ENCODE assay signal across 8 cellular contexts in the genomic region with DNA sequence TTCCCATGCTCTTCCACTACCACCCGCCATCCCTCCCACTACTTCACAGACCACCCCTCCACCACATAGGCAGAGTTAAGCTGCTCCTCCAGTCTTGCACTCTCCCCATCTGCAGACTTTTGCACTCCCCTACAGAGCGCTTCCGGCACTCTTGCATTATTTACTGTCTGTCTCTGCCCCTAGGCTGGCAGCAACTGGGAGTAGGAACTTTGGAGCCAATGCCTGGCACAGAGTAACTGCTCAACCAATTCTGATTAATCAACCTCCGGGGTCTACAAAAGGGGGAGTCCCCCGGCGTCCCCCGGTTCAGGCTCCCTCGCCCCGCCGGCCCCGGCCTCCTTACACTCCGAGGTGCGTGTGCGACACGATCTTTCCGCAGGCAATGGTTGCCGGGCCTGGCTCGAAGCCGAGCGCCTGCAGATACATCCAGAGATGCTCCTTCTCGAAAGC. TPM values are rescaled to one million over a fixed set of nuclear protein-coding genes. Genes with fewer than 3 reads are reported as not detected.
DNase-seq lines count a peak whose midpoint lies in the region; TF ChIP-seq lines count a peak whose summit lies in the region.

No MANE protein-coding gene starts in this region.

- no peaks in the 10 kb centered on the region for H3K27me3 ChIP-seq in H7 (ENCODE audit: control insufficient read depth, insufficient read depth, low read length)
- H3K27me3 ChIP-seq in MG63: no peaks in the 10 kb centered on the region
- H3K27me3 ChIP-seq in effector memory CD4-positive, alpha-beta T cell (replicated peaks; ENCODE audit: control insufficient read depth, insufficient read depth, low read length, poor library complexity, severe bottlenecking): no peaks in the 10 kb centered on the region
- H3K27me3 ChIP-seq in mononuclear cell (ENCODE audit: insufficient read depth, low read length): no peaks in the 10 kb centered on the region
- no peaks in the 10 kb centered on the region for H3K27me3 ChIP-seq in thyroid gland

- H3K9me3 ChIP-seq in MG63 (no peaks in the 10 kb centered on the region), mononuclear cell (ENCODE audit: low read depth, low read length) (no peaks in the 10 kb centered on the region), thyroid gland (no peaks in the 10 kb centered on the region)
- H3K9me3 ChIP-seq in effector memory CD4-positive, alpha-beta T cell (ENCODE audit: control insufficient read depth, low read length): no peaks in the 10 kb centered on the region

- TF ChIP-seq CTCF in GM12864 (IDR thresholded peaks at IDR 0.05; ENCODE audit: low read depth, low read length, missing control alignments) (no peak), thyroid gland (IDR thresholded peaks at IDR 0.05) (no peak)

- intact Hi-C loops in activated CD4-positive, alpha-beta T cell treated with anti-CD3 and anti-CD28 coated beads, Interleukin-2, amount 10 ng/mL, durations not matched to agents 24 days and 14 days (cut with micrococcal nuclease): loop anchor here (1.0 to 2.0 kb wide), 7 partner anchors 25 to 355 kb away; a partner anchor contains a TSS
- intact Hi-C loops in thyroid gland (cut with DNase I): loop anchor here (10.0 kb wide), 1 partner anchor 73 kb away; no protein-coding TSS in a partner anchor

- no peak for DNase-seq in GM12864 (ENCODE audit: low read depth)
- peak; percentile 67 for DNase-seq in H7
- DNase-seq in MG63: peak; percentile 53
- DNase-seq in activated CD4-positive, alpha-beta T cell treated with anti-CD3 and anti-CD28 coated beads, Interleukin-2, amount 10 ng/mL, durations not matched to agents 24 days and 14 days: peak; percentile 83
- peak in 2 of 3 donors; percentile 2 to 17 for DNase-seq in effector memory CD4-positive, alpha-beta T cell
- peak in 1 of 2 donors; percentile 31 for DNase-seq in thyroid gland
- no peak for DNase-seq in hippocampal formation (lab: John Stamatoyannopoulos, UW)

- WGBS in thyroid gland, 2 donors: 0 to 4% methylated on average over 6 to 9 of the region's 21 CpGs

- H3K9me3 Mint-ChIP-seq in activated CD4-positive, alpha-beta T cell treated with anti-CD3 and anti-CD28 coated beads, Interleukin-2, amount 10 ng/mL, durations not matched to agents 24 days and 14 days: no peaks in the 10 kb centered on the region

- no peaks in the 10 kb centered on the region for H3K27me3 Mint-ChIP-seq in activated CD4-positive, alpha-beta T cell treated with anti-CD3 and anti-CD28 coated beads, Interleukin-2, amount 10 ng/mL, durations not matched to agents 24 days and 14 days

- H3K4me1 ChIP-seq in effector memory CD4-positive, alpha-beta T cell (ENCODE audit: control insufficient read depth, insufficient read depth, low read length, poor library complexity, severe bottlenecking): peaks cover 5% of the 10 kb centered on the region
- H3K4me1 ChIP-seq in mononuclear cell (ENCODE audit: insufficient read depth, low read length): peaks cover 25% of the 10 kb centered on the region
- H3K4me1 ChIP-seq in thyroid gland: peaks cover 8 to 9% of the 10 kb centered on the region in 2 donors

- TF ChIP-seq POLR2A in thyroid gland (IDR thresholded peaks at IDR 0.05): no peak

- peak overlapping the region; percentile 87 for H3K4me3 Mint-ChIP-seq in activated CD4-positive, alpha-beta T cell treated with anti-CD3 and anti-CD28 coated beads, Interleukin-2, amount 10 ng/mL, durations not matched to agents 24 days and 14 days

- peak overlapping the region; percentile 93 for H3K27ac Mint-ChIP-seq in activated CD4-positive, alpha-beta T cell treated with anti-CD3 and anti-CD28 coated beads, Interleukin-2, amount 10 ng/mL, durations not matched to agents 24 days and 14 days

- peaks cover 24% of the 10 kb centered on the region for H3K4me1 Mint-ChIP-seq in activated CD4-positive, alpha-beta T cell treated with anti-CD3 and anti-CD28 coated beads, Interleukin-2, amount 10 ng/mL, durations not matched to agents 24 days and 14 days

- H3K4me3 ChIP-seq in GM12864 (ENCODE audit: low read depth, low read length) (peak overlapping the region; percentile 76), H7 (ENCODE audit: insufficient read depth, low read depth, low read length) (peak overlapping the region; percentile 83), MG63 (peak overlapping the region; percentile 67), mononuclear cell (ENCODE audit: low read length) (peak overlapping the region; percentile 70), thyroid gland (replicated peaks in 1 of 3) (peak overlapping the region; percentile 45 to 74 (median 57))
- peak overlapping the region; percentile 71 for H3K4me3 ChIP-seq in effector memory CD4-positive, alpha-beta T cell (ENCODE audit: insufficient read depth, low read depth, low read length, poor library complexity, severe bottlenecking)

- H3K36me3 Mint-ChIP-seq in activated CD4-positive, alpha-beta T cell treated with anti-CD3 and anti-CD28 coated beads, Interleukin-2, amount 10 ng/mL, durations not matched to agents 24 days and 14 days (ENCODE audit: low read depth): peaks cover 22% of the 10 kb centered on the region

- H3K36me3 ChIP-seq in H7 (replicated peaks; ENCODE audit: control insufficient read depth, insufficient read depth, low read length) (peaks cover 3% of the 10 kb centered on the region), MG63 (peaks cover 34% of the 10 kb centered on the region), thyroid gland (no peaks in the 10 kb centered on the region)
- H3K36me3 ChIP-seq in effector memory CD4-positive, alpha-beta T cell (ENCODE audit: control insufficient read depth, insufficient read depth, low read length): no peaks in the 10 kb centered on the region

- peak overlapping the region; percentile 74 for H3K27ac ChIP-seq in effector memory CD4-positive, alpha-beta T cell (ENCODE audit: insufficient read depth, low read length, poor library complexity, severe bottlenecking)
- H3K27ac ChIP-seq in thyroid gland: peak overlapping the region in 2 of 3 donors; percentile 74 to 95

RNA-seq across cellular contexts. Expression of a gene that starts 0.5 kb away (rescaled TPM):
- 36.1 and 56.1 TPM in 2 replicates for total RNA-seq in H7 (2014; rRNA removed; shearing (Covaris generic))
- total RNA-seq in MG63 (2014; rRNA removed; shearing (Covaris generic); ENCODE audit: low replicate concordance): 22.9 and 41.9 TPM in 2 replicates
- 32.2 and 34.3 TPM in 2 replicates for total RNA-seq in activated CD4-positive, alpha-beta T cell treated with anti-CD3 and anti-CD28 coated beads, Interleukin-2, amount 10 ng/mL, durations not matched to agents 24 days and 14 days
- total RNA-seq in mononuclear cell (23.5 TPM), thyroid gland (1 to 10 TPM; 5.9 to 8.5 (median 7.9) TPM)

RNA-seq across cellular contexts. Expression of a gene that starts 25.1 kb away (rescaled TPM):
- total RNA-seq in H7 (2014; rRNA removed; shearing (Covaris generic)): 83.5 and 95.0 TPM in 2 replicates
- total RNA-seq in MG63 (2014; rRNA removed; shearing (Covaris generic); ENCODE audit: low replicate concordance): 153 and 228 TPM in 2 replicates
- 56.0 and 59.0 TPM in 2 replicates for total RNA-seq in activated CD4-positive, alpha-beta T cell treated with anti-CD3 and anti-CD28 coated beads, Interleukin-2, amount 10 ng/mL, durations not matched to agents 24 days and 14 days
- total RNA-seq in mononuclear cell (91.4 TPM), thyroid gland (100 to 1,000 TPM in 1 of 4 donors, 10 to 100 TPM in 3; 25.1 to 148 (median 59.3) TPM)

RNA-seq across cellular contexts. Expression of a gene that starts 53.0 kb away (rescaled TPM):
- total RNA-seq in H7 (2014; rRNA removed; shearing (Covaris generic)): 23.8 and 28.2 TPM in 2 replicates
- total RNA-seq in MG63 (2014; rRNA removed; shearing (Covaris generic); ENCODE audit: low replicate concordance): 253 and 254 TPM in 2 replicates
- 54.1 and 54.3 TPM in 2 replicates for total RNA-seq in activated CD4-positive, alpha-beta T cell treated with anti-CD3 and anti-CD28 coated beads, Interleukin-2, amount 10 ng/mL, durations not matched to agents 24 days and 14 days
- total RNA-seq in mononuclear cell (24.2 TPM), thyroid gland (10 to 100 TPM; 59.8 to 69.2 (median 61.1) TPM)

Comparison
In these comparisons a context has a peak if more than half of its experiments do, and no peak if none do; other contexts are left out.
1. DNase-seq: peak in H7 (single experiment), MG63 (single experiment), activated CD4-positive, alpha-beta T cell treated with anti-CD3 and anti-CD28 coated beads, Interleukin-2, amount 10 ng/mL, durations not matched to agents 24 days and 14 days (single experiment) and effector memory CD4-positive, alpha-beta T cell (2 of 3); none in GM12864 (single experiment) and hippocampal formation (0 of 2).
2. Peak in every context shown above with its lines, with median percentiles within 50 percentile points of each other: H3K4me3 ChIP-seq.